In the genomic region with DNA sequence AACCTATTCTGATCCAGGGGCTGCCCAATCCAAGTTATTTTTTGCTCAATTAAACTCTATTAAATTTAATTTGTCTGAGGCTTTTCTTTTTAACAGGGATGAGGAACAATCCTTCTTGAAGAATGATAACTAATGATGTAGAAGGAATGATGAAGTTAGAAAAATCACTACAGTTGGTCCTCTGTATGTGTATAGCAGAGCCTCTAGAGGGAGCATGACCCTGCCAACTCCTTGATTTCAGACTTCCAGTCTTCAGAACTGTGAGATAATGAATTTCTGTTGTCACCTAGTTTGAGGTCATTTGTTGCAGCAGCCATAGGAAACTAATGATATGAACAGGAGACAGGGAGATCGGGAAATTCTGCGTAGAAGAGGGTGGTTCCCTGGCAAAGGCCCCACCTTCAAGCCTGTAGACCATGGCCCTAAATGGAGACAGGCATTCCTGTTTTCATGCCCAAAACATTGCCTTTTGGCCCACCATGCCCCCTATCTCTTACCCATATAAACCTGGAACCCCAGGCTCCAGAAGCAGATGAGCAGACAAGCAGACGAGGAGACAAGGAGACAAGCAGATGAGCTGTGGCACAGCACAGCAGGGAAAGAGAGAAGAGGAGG, we compare ENCODE assay signal across 7 cellular contexts. TPM values are rescaled to one million over a fixed set of nuclear protein-coding genes. Genes with fewer than 3 reads are reported as not detected.
DNase-seq lines count a peak whose midpoint lies in the region; ATAC-seq and TF ChIP-seq lines count a peak whose summit lies in the region.

No MANE protein-coding gene starts in this region.

- peak; percentile 21 for DNase-seq in GM03348 (ENCODE audit: low spot score)
- no peak for DNase-seq in astrocyte of the cerebellum (ENCODE audit: low read depth)
- DNase-seq in myocyte (ENCODE audit: low read depth), result peak; percentile 14
- DNase-seq in spleen, result no peak
- DNase-seq in inferior parietal cortex (ENCODE audit: extremely low spot score), result no peak

- 70 to 92% (median 79%) methylated on average over 3 of the region's 3 CpGs for WGBS in spleen, 5 donors

- no peak overlapping the region for H3K27ac ChIP-seq in spleen

- no peaks in the 10 kb centered on the region for H3K36me3 ChIP-seq in spleen

- peaks cover 0 to 5% (median 0%) of the 10 kb centered on the region in 8 donors for H3K9me3 ChIP-seq in spleen

- no peaks in the 10 kb centered on the region for H3K4me1 ChIP-seq in spleen

- no peak for TF ChIP-seq POLR2A in spleen (IDR thresholded peaks at IDR 0.05)

- in situ Hi-C loops in astrocyte of the cerebellum (cut with HindIII; ENCODE audit: low sequenced_read_pairs), result no loop called here

- H3K4me3 ChIP-seq in astrocyte of the cerebellum (ENCODE audit: low read depth, low read length), result no peak overlapping the region
- no peak overlapping the region for H3K4me3 ChIP-seq in spleen

- TF ChIP-seq CTCF in astrocyte of the cerebellum (IDR thresholded peaks at IDR 0.05; ENCODE audit: low read depth, low read length, missing control alignments), result peak; percentile 59
- peak in 3 of 11 experiments; percentile 23 to 33 (median 29) for TF ChIP-seq CTCF in spleen (IDR thresholded peaks at IDR 0.05 in 8 of 11, conservative IDR thresholded peaks at IDR 0.05 in 3 of 11)

- intact Hi-C loops in spleen (cut with DNase I; ENCODE audit: low total_unique reads), result no loop called here

- H3K27me3 ChIP-seq in spleen (replicated peaks in 1 of 7), result no peaks in the 10 kb centered on the region

- peak; percentile 50 for ATAC-seq in HG03097 (IDR thresholded peaks at IDR 0.05; ENCODE audit: low FRiP score, unreplicated experiment)
- no peak for ATAC-seq in GM21360 (IDR thresholded peaks at IDR 0.05; ENCODE audit: unreplicated experiment)

RNA-seq across cellular contexts. Expression of a gene that starts 7.7 kb away (rescaled TPM):
- total RNA-seq in myocyte (17.5 and 19.2 TPM in 2 replicates), spleen (10 to 100 TPM; 19.7 to 34.9 (median 25.3) TPM)
- 7.1 TPM for polyA plus RNA-seq in myocyte (2012)
- polyA plus RNA-seq in spleen, result 1 to 10 TPM; 2.4 to 3.0 (median 2.4) TPM

RNA-seq across cellular contexts. Expression of a gene that starts 55.1 kb away (rescaled TPM):
- total RNA-seq in myocyte, result 0.08 and 0.21 TPM in 2 replicates
- polyA plus RNA-seq in myocyte (2012), result 0.03 TPM
- 1 to 10 TPM; 2.8 to 6.7 (median 4.3) TPM for total RNA-seq in spleen
- polyA plus RNA-seq in spleen, result 1 to 10 TPM in 1 of 3 donors, under 1 TPM in 2; 0.65 to 2.6 (median 0.87) TPM

Comparison
In these comparisons a context has a peak if more than half of its experiments do, and no peak if none do; other contexts are left out.
1. DNase-seq: peak in GM03348 (single experiment) and myocyte (single experiment); none in astrocyte of the cerebellum (single experiment), spleen (single experiment) and inferior parietal cortex (single experiment).